Comparison of ENCODE assay signal across 3 cellular contexts in the genomic region with DNA sequence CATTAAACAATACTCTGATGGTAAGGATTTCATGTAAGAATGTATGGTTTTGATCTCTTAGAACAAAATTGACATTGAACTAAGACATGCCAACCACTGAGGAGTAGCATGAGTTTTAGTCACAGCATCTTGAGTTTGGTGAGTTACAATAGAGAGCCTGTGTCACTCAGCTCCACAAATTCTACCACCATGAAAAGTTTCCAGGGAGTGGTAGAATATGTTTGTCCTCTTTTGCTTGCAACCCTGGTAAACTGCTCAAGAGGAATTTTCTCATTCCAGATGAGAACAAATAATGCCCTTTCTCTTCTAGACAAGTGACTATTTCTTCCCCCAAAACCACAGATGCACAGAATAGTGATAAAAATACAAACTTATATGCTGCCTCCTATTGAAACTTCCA.
"Had no signal": no experiment of that assay in that cellular context is flagged by ENCODE, and none has a peak within 500 bp of the region (broad histone marks: within the 10 kb centered on the region; RNA-seq: fewer than 3 reads in every experiment).

No MANE protein-coding gene starts in this region.

- DNase-seq: H9, HCEC 1CT, IMR-90 had no signal
